1 cellular context compared by ENCODE assay signal in genomic region chr7:55523366-55523765, GRCh38.
TF ChIP-seq lines count a peak whose summit lies in the region.

No MANE protein-coding gene starts in this region.

TF ChIP-seq in endothelial cell of umbilical vein, 7 proteins besides CTCF, POLR2A, EP300 and RAD21 (continued from another document):
- TF ChIP-seq MAX (IDR thresholded peaks at IDR 0.05; ENCODE audit: insufficient read depth, insufficient read length): no peak
- TF ChIP-seq FOS (IDR thresholded peaks at IDR 0.05; ENCODE audit: borderline replicate concordance, insufficient read depth, low read length): no peak
- no peak for TF ChIP-seq MYC (IDR thresholded peaks at IDR 0.05; ENCODE audit: low read depth, low read length)
- no peak for TF ChIP-seq JUN (IDR thresholded peaks at IDR 0.05; ENCODE audit: borderline replicate concordance, insufficient read depth, insufficient read length, low read depth)
